In genomic region chr7:98022531-98022930, GRCh38 we compare ENCODE assay signal across 32 cellular contexts. TPM values are rescaled to one million over a fixed set of nuclear protein-coding genes. Genes with fewer than 3 reads are reported as not detected.
"Had no signal": no experiment of that assay in that cellular context is flagged by ENCODE, and none has a peak within 500 bp of the region (broad histone marks: within the 10 kb centered on the region; RNA-seq: fewer than 3 reads in every experiment).

No MANE protein-coding gene starts in this region.

- DNase-seq: colonic mucosa; cortex of kidney; effector CD8-positive, alpha-beta T cell; effector memory CD8-positive, alpha-beta T cell; endodermal cell; erythroblast; esophagus squamous epithelium; foreskin fibroblast; gastrocnemius medialis; glutamatergic neuron; head of caudate nucleus; heart right ventricle; hippocampal formation; immature natural killer cell; islet precursor cell; left cardiac atrium; left ventricle myocardium superior; lower lobe of right lung; mesenchymal stem cell; mucosa of descending colon; naive thymus-derived CD4-positive, alpha-beta T cell had no signal

- H3K4me3 ChIP-seq: colonic mucosa, esophagus squamous epithelium, gastrocnemius medialis, heart right ventricle, left lung, lower lobe of right lung, mucosa of descending colon had no signal

- H3K27ac ChIP-seq: colonic mucosa, epithelial cell of prostate, esophagus squamous epithelium, gastrocnemius medialis, heart right ventricle, left lung, lower lobe of right lung had no signal

- H3K4me3 Mint-ChIP-seq: dendritic cell treated with granulocyte-macrophage colony-stimulating factor and Interleukin-4, amounts not matched to agents 40 ng/mL and 50 ng/mL, for 4 days; effector memory CD8-positive, alpha-beta T cell; endodermal cell; immature natural killer cell; mesothelial cell of epicardium; naive thymus-derived CD4-positive, alpha-beta T cell had no signal

- ATAC-seq: effector memory CD8-positive, alpha-beta T cell; gastrocnemius medialis; naive thymus-derived CD4-positive, alpha-beta T cell had no signal

- H3K4me1 ChIP-seq: colonic mucosa, gastrocnemius medialis, left lung, lower lobe of right lung had no signal

- H3K36me3 Mint-ChIP-seq: immature natural killer cell; mesothelial cell of epicardium; naive thymus-derived CD4-positive, alpha-beta T cell had no signal

- H3K27ac Mint-ChIP-seq: dendritic cell treated with granulocyte-macrophage colony-stimulating factor and Interleukin-4, amounts not matched to agents 40 ng/mL and 50 ng/mL, for 4 days; effector memory CD8-positive, alpha-beta T cell; endodermal cell; immature natural killer cell; mesothelial cell of epicardium had no signal

- H3K9me3 Mint-ChIP-seq: dendritic cell treated with granulocyte-macrophage colony-stimulating factor and Interleukin-4, amounts not matched to agents 40 ng/mL and 50 ng/mL, for 4 days; effector memory CD8-positive, alpha-beta T cell; endodermal cell; immature natural killer cell; mesothelial cell of epicardium; naive thymus-derived CD4-positive, alpha-beta T cell had no signal

- H3K4me1 Mint-ChIP-seq: endodermal cell, immature natural killer cell, mesothelial cell of epicardium had no signal

- H3K27me3 ChIP-seq: colonic mucosa, gastrocnemius medialis had no signal

- H3K36me3 ChIP-seq: colonic mucosa, esophagus squamous epithelium, gastrocnemius medialis, heart right ventricle, left lung, lower lobe of right lung had no signal

- H3K9me3 ChIP-seq: colonic mucosa, esophagus squamous epithelium, gastrocnemius medialis, heart right ventricle, left lung, lower lobe of right lung, mucosa of descending colon had no signal

RNA-seq across cellular contexts. Expression of gene OCM2, which starts 32.5 kb away (rescaled TPM):
- total RNA-seq: colonic mucosa; dermis microvascular lymphatic vessel endothelial cell; endodermal cell; esophagus mucosa; esophagus squamous epithelium; gastrocnemius medialis; glomerular endothelial cell; heart right ventricle; kidney epithelial cell; left cardiac atrium; left lung; left ventricle myocardium superior; lower leg skin; lower lobe of right lung; lung microvascular endothelial cell; mesenteric fat pad; mesothelial cell of epicardium; mucosa of descending colon; naive thymus-derived CD4-positive, alpha-beta T cell had no signal
- polyA plus RNA-seq: heart right ventricle; immature natural killer cell; naive thymus-derived CD4-positive, alpha-beta T cell had no signal
